ENCODE assay signal across 1 cellular context in genomic region chr19:44499962-44500949, GRCh38.
TF ChIP-seq lines count a peak whose summit lies in the region.

Gene ZNF180 (minus strand): TSS chr19:44500522. CDS start chr19:44497334, 3,188 bp downstream.

TF ChIP-seq in HEK293, 187 proteins besides CTCF, POLR2A, EP300 and RAD21 (continued from another document):
- peak; percentile 82; the same call in 1 of the 2 replicates for TF ChIP-seq ZNF561 (tag by site-specific recombination; IDR thresholded peaks at IDR 0.05; ENCODE audit: borderline replicate concordance)
- no peak for TF ChIP-seq GLI2 (tag by site-specific recombination; IDR thresholded peaks at IDR 0.05; ENCODE audit: borderline replicate concordance, low read depth)
- peak; percentile 70; the same call in 1 of the 2 replicates for TF ChIP-seq ZNF785 (tag by site-specific recombination; IDR thresholded peaks at IDR 0.05)
- peak; percentile 77 for TF ChIP-seq SP2 (tag by site-specific recombination; IDR thresholded peaks at IDR 0.05)
- TF ChIP-seq ZNF292 (tag by site-specific recombination; IDR thresholded peaks at IDR 0.05; ENCODE audit: borderline replicate concordance, low read depth) = no peak
- peak; percentile 90 for TF ChIP-seq YY1 (tag by site-specific recombination; IDR thresholded peaks at IDR 0.05)
- no peak for TF ChIP-seq BCL6B (tag by site-specific recombination; IDR thresholded peaks at IDR 0.05)
- TF ChIP-seq ZNF16 (tag by site-specific recombination; IDR thresholded peaks at IDR 0.05; ENCODE audit: low read depth) = no peak
- no peak for TF ChIP-seq ZNF311 (tag by site-specific recombination; IDR thresholded peaks at IDR 0.05; ENCODE audit: borderline replicate concordance)
- peak; percentile 86 for TF ChIP-seq ZBTB8A (tag by site-specific recombination; IDR thresholded peaks at IDR 0.05)
- peak; percentile 94 for TF ChIP-seq ZBTB20 (tag by site-specific recombination; IDR thresholded peaks at IDR 0.05)
- TF ChIP-seq ZNF324 (tag by site-specific recombination; IDR thresholded peaks at IDR 0.05) = peak; percentile 89
- TF ChIP-seq ZNF629 (tag by site-specific recombination; IDR thresholded peaks at IDR 0.05) = peak; percentile 82
- TF ChIP-seq ZBTB10 (tag by site-specific recombination; IDR thresholded peaks at IDR 0.05) = peak; percentile 99
TF ChIP-seq in HEK293: peak in this region for 72.
